Comparison of ENCODE assay signal across 1 cellular context in the genomic region with DNA sequence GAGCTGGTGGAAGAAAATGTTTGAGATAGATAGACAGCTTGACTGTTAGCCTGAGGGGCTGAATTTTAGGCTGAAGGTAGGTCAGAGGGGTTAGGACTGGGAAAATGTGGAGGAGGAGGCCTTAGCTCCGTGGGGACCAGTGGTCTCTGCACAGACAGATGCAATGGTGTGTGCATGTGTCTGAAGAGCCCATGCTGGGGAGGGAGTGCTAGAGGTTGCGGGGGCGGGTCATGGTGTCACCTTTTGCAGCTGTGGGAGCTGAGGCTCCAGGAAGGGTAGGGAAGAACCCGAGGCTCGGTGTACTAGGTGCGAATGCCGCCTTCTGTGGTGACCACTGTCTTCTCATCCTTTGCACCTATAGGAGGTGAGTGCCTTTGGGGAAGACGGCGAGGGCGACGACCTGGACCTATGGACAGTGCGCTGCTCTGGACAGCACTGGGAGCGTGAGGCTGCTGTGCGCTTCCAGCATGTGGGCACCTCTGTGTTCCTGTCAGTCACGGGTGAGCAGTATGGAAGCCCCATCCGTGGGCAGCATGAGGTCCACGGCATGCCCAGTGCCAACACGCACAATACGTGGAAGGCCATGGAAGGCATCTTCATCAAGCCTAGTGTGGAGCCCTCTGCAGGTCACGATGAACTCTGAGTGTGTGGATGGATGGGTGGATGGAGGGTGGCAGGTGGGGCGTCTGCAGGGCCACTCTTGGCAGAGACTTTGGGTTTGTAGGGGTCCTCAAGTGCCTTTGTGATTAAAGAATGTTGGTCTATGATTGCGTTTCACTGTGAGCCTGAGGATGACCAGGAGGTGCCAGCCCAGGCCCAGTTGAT.
TF ChIP-seq lines count a peak whose summit lies in the region.

No MANE protein-coding gene starts in this region.

TF ChIP-seq in GM23338, 12 proteins besides CTCF, POLR2A, EP300 and RAD21:
- TF ChIP-seq NANOG (IDR thresholded peaks at IDR 0.05; ENCODE audit: borderline replicate concordance) (no peak), STAT1 (IDR thresholded peaks at IDR 0.05; ENCODE audit: unreplicated experiment) (no peak), POLR2AphosphoS5 (IDR thresholded peaks at IDR 0.05; ENCODE audit: low read depth) (no peak)
